ENCODE assay signal across 40 cellular contexts in genomic region chr9:124830593-124830992, GRCh38. TPM values are rescaled to one million over a fixed set of nuclear protein-coding genes. Genes with fewer than 3 reads are reported as not detected.
"Had no signal": no experiment of that assay in that cellular context is flagged by ENCODE, and none has a peak within 500 bp of the region (broad histone marks: within the 10 kb centered on the region; RNA-seq: fewer than 3 reads in every experiment).

No MANE protein-coding gene starts in this region.

- H3K36me3 Mint-ChIP-seq: activated CD8-positive, alpha-beta memory T cell treated with anti-CD3 and anti-CD28 coated beads, Interleukin-2, amount 10 ng/mL, durations not matched to agents 7 days and 5 days; activated naive CD8-positive, alpha-beta T cell had no signal

- H3K4me1 Mint-ChIP-seq: activated B cell treated with CpG ODN at 0.5 μM for 24 hours; activated CD8-positive, alpha-beta memory T cell treated with anti-CD3 and anti-CD28 coated beads, Interleukin-2, amount 10 ng/mL, durations not matched to agents 7 days and 5 days; activated T-helper 17 cell treated with anti-CD3 and anti-CD28 coated beads, Interleukin-2, amount 50 U/mL, for 72 hours; central memory CD8-positive, alpha-beta T cell had no signal

- H3K9me3 Mint-ChIP-seq: central memory CD8-positive, alpha-beta T cell; dendritic cell treated with granulocyte-macrophage colony-stimulating factor and Interleukin-4, amounts not matched to agents 40 ng/mL and 50 ng/mL, for 4 days; T-helper 2 cell treated with Interferon-gamma antibody and Interleukin-4, amounts not matched to agents 5 μg/mL and 100 μg/mL, for 36 hours had no signal

- H3K27me3 ChIP-seq: brain microvascular endothelial cell, dorsolateral prefrontal cortex had no signal

- H3K4me3 Mint-ChIP-seq: activated B cell treated with CpG ODN at 0.5 μM for 24 hours; activated CD8-positive, alpha-beta memory T cell treated with anti-CD3 and anti-CD28 coated beads, Interleukin-2, amount 10 ng/mL, durations not matched to agents 7 days and 5 days; activated CD8-positive, alpha-beta T cell treated with anti-CD3 and anti-CD28 coated beads, Interleukin-2, amount 10 ng/mL, durations not matched to agents 7 days and 5 days; activated naive CD8-positive, alpha-beta T cell; activated T-helper 17 cell treated with anti-CD3 and anti-CD28 coated beads, Interleukin-2, amount 50 U/mL, for 72 hours; central memory CD8-positive, alpha-beta T cell; dendritic cell treated with granulocyte-macrophage colony-stimulating factor and Interleukin-4, amounts not matched to agents 40 ng/mL and 50 ng/mL, for 4 days; endodermal cell; T-helper 17 cell; T-helper 2 cell treated with Interferon-gamma antibody and Interleukin-4, amounts not matched to agents 5 μg/mL and 100 μg/mL, for 36 hours had no signal

- H3K36me3 ChIP-seq: brain microvascular endothelial cell, WERI-Rb-1 had no signal

- FAIRE-seq: astrocyte, bronchial epithelial cell, frontal cortex had no signal

- H3K27ac Mint-ChIP-seq: activated B cell treated with CpG ODN at 0.5 μM for 24 hours; activated CD8-positive, alpha-beta memory T cell treated with anti-CD3 and anti-CD28 coated beads, Interleukin-2, amount 10 ng/mL, durations not matched to agents 7 days and 5 days; activated CD8-positive, alpha-beta T cell treated with anti-CD3 and anti-CD28 coated beads, Interleukin-2, amount 10 ng/mL, durations not matched to agents 7 days and 5 days; activated naive CD8-positive, alpha-beta T cell; activated T-helper 17 cell treated with anti-CD3 and anti-CD28 coated beads, Interleukin-2, amount 50 U/mL, for 72 hours; dendritic cell treated with granulocyte-macrophage colony-stimulating factor and Interleukin-4, amounts not matched to agents 40 ng/mL and 50 ng/mL, for 4 days; endodermal cell; T-helper 17 cell; T-helper 2 cell treated with Interferon-gamma antibody and Interleukin-4, amounts not matched to agents 5 μg/mL and 100 μg/mL, for 36 hours had no signal

- H3K27ac ChIP-seq: brain microvascular endothelial cell, coronary artery, dorsolateral prefrontal cortex, WERI-Rb-1 had no signal

- H3K27me3 Mint-ChIP-seq: activated T-helper 17 cell treated with anti-CD3 and anti-CD28 coated beads, Interleukin-2, amount 50 U/mL, for 72 hours; central memory CD8-positive, alpha-beta T cell had no signal

- DNase-seq: activated B cell treated with CpG ODN at 0.5 μM for 24 hours; activated CD4-positive, alpha-beta T cell treated with anti-CD3 and anti-CD28 coated beads for 48 hours; activated CD4-positive, alpha-beta T cell treated with anti-CD3 and anti-CD28 coated beads, Interleukin-2, amount 50 U/mL, for 1 hour; activated CD4-positive, alpha-beta T cell treated with anti-CD3 and anti-CD28 coated beads, Interleukin-2, amount 50 U/mL, for 48 hours; activated CD8-positive, alpha-beta memory T cell treated with anti-CD3 and anti-CD28 coated beads, Interleukin-2, amount 10 ng/mL, durations not matched to agents 7 days and 5 days; activated CD8-positive, alpha-beta memory T cell treated with anti-CD3 and anti-CD28 coated beads, Interleukin-2, amount 50 U/mL, for 4 hours; activated CD8-positive, alpha-beta T cell treated with anti-CD3 and anti-CD28 coated beads, Interleukin-2, amount 10 ng/mL, durations not matched to agents 7 days and 5 days; activated effector memory CD4-positive, alpha-beta T cell treated with Interleukin-2 at 50 U/mL for 16 hours; activated gamma-delta T cell treated with Interleukin-2 at 50 U/mL for 16 hours; activated naive CD4-positive, alpha-beta T cell treated with anti-CD3 and anti-CD28 coated beads, Interleukin-2, amount 50 U/mL, for 16 hours; activated naive CD4-positive, alpha-beta T cell treated with Interleukin-2 at 50 U/mL for 16 hours; activated T-cell treated with anti-CD3 and anti-CD28 coated beads, Interleukin-2, amount 50 U/mL, for 1 hour; activated T-cell treated with anti-CD3 and anti-CD28 coated beads, Interleukin-2, amount 50 U/mL, for 48 hours; amniotic stem cell; anterior cingulate cortex; brain microvascular endothelial cell; dorsolateral prefrontal cortex; effector memory CD4-positive, alpha-beta T cell; endodermal cell; foreskin fibroblast; head of caudate nucleus; T-helper 1 cell; T-helper 17 cell; T1000; WERI-Rb-1 had no signal

- H3K4me3 ChIP-seq: coronary artery, dorsolateral prefrontal cortex had no signal

- ATAC-seq: activated CD4-positive, CD25-positive, alpha-beta regulatory T cell treated with anti-CD3 and anti-CD28 coated beads, Interleukin-2, amount 50 U/mL, for 24 hours; activated CD8-positive, alpha-beta memory T cell treated with anti-CD3 and anti-CD28 coated beads, Interleukin-2, amount 10 ng/mL, durations not matched to agents 7 days and 5 days; activated CD8-positive, alpha-beta T cell treated with anti-CD3 and anti-CD28 coated beads, Interleukin-2, amount 10 ng/mL, durations not matched to agents 7 days and 5 days; activated T-helper 17 cell treated with anti-CD3 and anti-CD28 coated beads, Interleukin-2, amount 50 U/mL, for 72 hours; esophagus mucosa; T-helper 17 cell had no signal

RNA-seq across cellular contexts. Expression of gene WDR38, which starts 22.7 kb away (rescaled TPM):
- total RNA-seq: activated B cell treated with CpG ODN at 0.5 μM for 24 hours; activated CD8-positive, alpha-beta memory T cell treated with anti-CD3 and anti-CD28 coated beads for 36 hours; activated CD8-positive, alpha-beta memory T cell treated with anti-CD3 and anti-CD28 coated beads, Interleukin-2, amount 10 ng/mL, durations not matched to agents 7 days and 5 days; activated CD8-positive, alpha-beta T cell treated with anti-CD3 and anti-CD28 coated beads, Interleukin-2, amount 10 ng/mL, durations not matched to agents 7 days and 5 days; activated T-helper 17 cell treated with anti-CD3 and anti-CD28 coated beads, Interleukin-2, amount 50 U/mL, for 72 hours; astrocyte; bronchial epithelial cell; cardiac septum; endodermal cell; epithelial cell of proximal tubule; esophagus mucosa; frontal cortex; T-helper 17 cell had no signal
- polyA plus RNA-seq: adipose tissue had no signal

RNA-seq across cellular contexts. Expression of gene OLFML2A, which starts 53.7 kb away (rescaled TPM):
- total RNA-seq: activated CD8-positive, alpha-beta memory T cell treated with anti-CD3 and anti-CD28 coated beads, Interleukin-2, amount 10 ng/mL, durations not matched to agents 7 days and 5 days; activated CD8-positive, alpha-beta T cell treated with anti-CD3 and anti-CD28 coated beads, Interleukin-2, amount 10 ng/mL, durations not matched to agents 7 days and 5 days; activated T-helper 17 cell treated with anti-CD3 and anti-CD28 coated beads, Interleukin-2, amount 50 U/mL, for 72 hours; T-helper 17 cell had no signal
